In genomic region chr5:139667001-139667729, GRCh38 we compare ENCODE assay signal across 1 cellular context.
TF ChIP-seq lines count a peak whose summit lies in the region.

No MANE protein-coding gene starts in this region.

TF ChIP-seq in GM23338, 12 proteins besides CTCF, POLR2A, EP300 and RAD21 (continued from another document):
- TF ChIP-seq EZH2phosphoT487 (IDR thresholded peaks at IDR 0.05; ENCODE audit: unreplicated experiment) (no peak), ETS1 (IDR thresholded peaks at IDR 0.05) (no peak), POLR2AphosphoS5 (IDR thresholded peaks at IDR 0.05; ENCODE audit: low read depth) (no peak), CREB1 (CRISPR knock-in tag; IDR thresholded peaks at IDR 0.05; ENCODE audit: low read depth) (no peak), JUNB (IDR thresholded peaks at IDR 0.05; ENCODE audit: unreplicated experiment) (no peak)
